8 cellular contexts compared by ENCODE assay signal in genomic region chr7:91880413-91881241, GRCh38. TPM values are rescaled to one million over a fixed set of nuclear protein-coding genes. Genes with fewer than 3 reads are reported as not detected.
A peak's percentile ranks its signal among the peaks of the same experiment; 100 is the strongest.
DNase-seq lines count a peak whose midpoint lies in the region; ATAC-seq, FAIRE-seq and TF ChIP-seq lines count a peak whose summit lies in the region.

Gene MTERF1 (minus strand): TSS chr7:91880702. CDS start chr7:91880083, 619 bp downstream.

- ATAC-seq in HG02610 (IDR thresholded peaks at IDR 0.05; ENCODE audit: unreplicated experiment) (peak; percentile 98), pancreas (peak; percentile 100)
- peak; percentile 99 for ATAC-seq in activated naive CD4-positive, alpha-beta T cell treated with anti-CD3 and anti-CD28 coated beads, Interleukin-2, amount 50 U/mL, for 72 hours

- FAIRE-seq in pancreas (lab: Jason Lieb, UNC) = peak; percentile 34

- TF ChIP-seq POLR2A in GM10847 (IDR thresholded peaks at IDR 0.05; ENCODE audit: extremely low read depth, insufficient read length) (peak; percentile 58), tibial nerve (IDR thresholded peaks at IDR 0.05) (no peak)

- TF ChIP-seq CTCF in pancreas (IDR thresholded peaks at IDR 0.05) (peak; percentile 88 to 93 (median 92)), tibial nerve (IDR thresholded peaks at IDR 0.05) (peak; percentile 94 to 99 (median 97))

- H3K4me1 ChIP-seq in pancreas (peaks cover 0 to 11% (median 0%) of the 10 kb centered on the region in 3 donors), tibial nerve (peaks cover 0 to 25% (median 8%) of the 10 kb centered on the region in 4 donors)

- peaks cover 22 to 31% of the 10 kb centered on the region in 2 donors for H3K36me3 Mint-ChIP-seq in activated naive CD4-positive, alpha-beta T cell treated with anti-CD3 and anti-CD28 coated beads, Interleukin-2, amount 50 U/mL, for 72 hours

- intact Hi-C loops in head of caudate nucleus (cut with DNase I) = loop anchor here (5.0 kb wide), 1 partner anchor 567 kb away; the partner anchor contains the start of gene GATAD1
- intact Hi-C loops in pancreas (cut with DNase I) = no loop called here

- peak within 1 kb of the TSS; percentile 87 to 95 for H3K27ac Mint-ChIP-seq in activated naive CD4-positive, alpha-beta T cell treated with anti-CD3 and anti-CD28 coated beads, Interleukin-2, amount 50 U/mL, for 72 hours

- no peaks in the 10 kb centered on the region for H3K9me3 Mint-ChIP-seq in activated naive CD4-positive, alpha-beta T cell treated with anti-CD3 and anti-CD28 coated beads, Interleukin-2, amount 50 U/mL, for 72 hours

- 1 to 2% methylated on average over 43 of the region's 43 CpGs for WGBS in pancreas, 2 donors
- WGBS in tibial nerve, 2 donors = 3 to 5% methylated on average over 39 to 41 of the region's 43 CpGs

- DNase-seq in NCI-H1092 (lab: John Stamatoyannopoulos, UW) (peak; percentile 97), SKM-1 (lab: John Stamatoyannopoulos, UW; ENCODE audit: unreplicated experiment) (peak; percentile 82), head of caudate nucleus (peak; percentile 84 to 98 (median 95)), pancreas (peak; percentile 85 to 96 (median 91)), tibial nerve (ENCODE audit: low spot score in 2 of 2) (peak; percentile 84 to 90)
- DNase-seq in activated naive CD4-positive, alpha-beta T cell treated with anti-CD3 and anti-CD28 coated beads, Interleukin-2, amount 50 U/mL, for 72 hours (ENCODE audit: low spot score in 2 of 2) = peak; percentile 92 to 93

- H3K9me3 ChIP-seq in pancreas = no peaks in the 10 kb centered on the region
- H3K9me3 ChIP-seq in tibial nerve = no peaks in the 10 kb centered on the region

- H3K4me3 ChIP-seq in pancreas (peak within 1 kb of the TSS; percentile 47 to 80 (median 60)), tibial nerve (peak within 1 kb of the TSS; percentile 49 to 70 (median 68))

- peak within 1 kb of the TSS in 1 of 4 donors; percentile 43 for H3K27ac ChIP-seq in pancreas
- H3K27ac ChIP-seq in tibial nerve = peak within 1 kb of the TSS in 3 of 4 donors; percentile 60 to 76 (median 75)

- H3K27me3 ChIP-seq in pancreas (no peaks in the 10 kb centered on the region), tibial nerve (no peaks in the 10 kb centered on the region)

- H3K36me3 ChIP-seq in pancreas (no peaks in the 10 kb centered on the region), tibial nerve (peaks cover 0 to 2% (median 0%) of the 10 kb centered on the region in 3 donors)

- peak in 1 of 2 donors; percentile 77 for TF ChIP-seq EP300 in tibial nerve (IDR thresholded peaks at IDR 0.05)

RNA-seq across cellular contexts. Expression of gene MTERF1, which starts in this region (rescaled TPM):
- 10 to 100 TPM; 18.3 to 23.2 TPM for total RNA-seq in activated naive CD4-positive, alpha-beta T cell treated with anti-CD3 and anti-CD28 coated beads, Interleukin-2, amount 50 U/mL, for 72 hours
- total RNA-seq in pancreas (1 to 10 TPM; 1.9 to 9.0 (median 4.9) TPM), tibial nerve (10 to 100 TPM in 1 of 4 donors, 1 to 10 TPM in 3; 4.3 to 10.8 (median 9.3) TPM)
- polyA plus RNA-seq in pancreas = 1 to 10 TPM; 2.9 to 6.3 TPM
